Comparison of ENCODE assay signal across 1 cellular context in the genomic region with DNA sequence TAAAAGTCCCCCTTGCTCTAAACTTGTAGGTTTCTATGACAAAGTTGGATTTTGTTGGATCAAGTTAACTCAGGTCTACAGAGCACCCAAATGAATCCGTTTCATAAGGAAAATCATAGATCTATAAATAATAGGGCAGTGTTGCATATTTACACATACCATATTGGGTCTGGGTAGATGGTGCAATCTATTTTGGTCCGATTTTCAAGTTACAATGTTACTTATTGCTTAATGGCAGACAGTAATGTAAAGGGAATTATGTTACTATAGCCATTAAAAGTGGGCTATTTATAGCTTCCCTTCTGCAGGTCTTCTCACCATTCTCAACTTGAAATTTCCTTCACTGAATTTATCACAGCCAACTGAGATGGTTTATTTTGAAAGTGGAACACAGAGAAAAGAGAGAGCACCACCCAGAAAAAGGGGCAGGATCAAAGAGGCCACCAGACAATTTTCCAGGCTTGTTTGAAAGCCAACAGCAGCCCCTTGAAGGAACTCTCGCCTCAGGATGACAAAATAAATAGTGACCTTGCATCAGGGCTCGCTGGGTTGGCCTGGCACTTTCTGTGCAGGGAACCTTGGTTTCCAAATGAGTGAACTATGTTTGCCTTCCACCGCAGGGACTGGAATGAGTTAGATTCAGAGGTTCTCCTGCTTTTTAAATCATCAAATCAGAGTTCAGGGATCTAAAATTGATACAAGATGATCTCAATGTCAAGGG.
TF ChIP-seq lines count a peak whose summit lies in the region.

No MANE protein-coding gene starts in this region.

TF ChIP-seq in HepG2, 621 proteins besides CTCF, POLR2A, EP300 and RAD21 (continued from another document):
- TF ChIP-seq, protein P1, sequence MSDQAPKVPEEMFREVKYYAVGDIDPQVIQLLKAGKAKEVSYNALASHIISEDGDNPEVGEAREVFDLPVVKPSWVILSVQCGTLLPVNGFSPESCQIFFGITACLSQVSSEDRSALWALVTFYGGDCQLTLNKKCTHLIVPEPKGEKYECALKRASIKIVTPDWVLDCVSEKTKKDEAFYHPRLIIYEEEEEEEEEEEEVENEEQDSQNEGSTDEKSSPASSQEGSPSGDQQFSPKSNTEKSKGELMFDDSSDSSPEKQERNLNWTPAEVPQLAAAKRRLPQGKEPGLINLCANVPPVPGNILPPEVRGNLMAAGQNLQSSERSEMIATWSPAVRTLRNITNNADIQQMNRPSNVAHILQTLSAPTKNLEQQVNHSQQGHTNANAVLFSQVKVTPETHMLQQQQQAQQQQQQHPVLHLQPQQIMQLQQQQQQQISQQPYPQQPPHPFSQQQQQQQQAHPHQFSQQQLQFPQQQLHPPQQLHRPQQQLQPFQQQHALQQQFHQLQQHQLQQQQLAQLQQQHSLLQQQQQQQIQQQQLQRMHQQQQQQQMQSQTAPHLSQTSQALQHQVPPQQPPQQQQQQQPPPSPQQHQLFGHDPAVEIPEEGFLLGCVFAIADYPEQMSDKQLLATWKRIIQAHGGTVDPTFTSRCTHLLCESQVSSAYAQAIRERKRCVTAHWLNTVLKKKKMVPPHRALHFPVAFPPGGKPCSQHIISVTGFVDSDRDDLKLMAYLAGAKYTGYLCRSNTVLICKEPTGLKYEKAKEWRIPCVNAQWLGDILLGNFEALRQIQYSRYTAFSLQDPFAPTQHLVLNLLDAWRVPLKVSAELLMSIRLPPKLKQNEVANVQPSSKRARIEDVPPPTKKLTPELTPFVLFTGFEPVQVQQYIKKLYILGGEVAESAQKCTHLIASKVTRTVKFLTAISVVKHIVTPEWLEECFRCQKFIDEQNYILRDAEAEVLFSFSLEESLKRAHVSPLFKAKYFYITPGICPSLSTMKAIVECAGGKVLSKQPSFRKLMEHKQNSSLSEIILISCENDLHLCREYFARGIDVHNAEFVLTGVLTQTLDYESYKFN (CRISPR knock-in tag; conservative IDR thresholded peaks at IDR 0.05) = no peak
